ENCODE assay signal across 9 cellular contexts in the genomic region with DNA sequence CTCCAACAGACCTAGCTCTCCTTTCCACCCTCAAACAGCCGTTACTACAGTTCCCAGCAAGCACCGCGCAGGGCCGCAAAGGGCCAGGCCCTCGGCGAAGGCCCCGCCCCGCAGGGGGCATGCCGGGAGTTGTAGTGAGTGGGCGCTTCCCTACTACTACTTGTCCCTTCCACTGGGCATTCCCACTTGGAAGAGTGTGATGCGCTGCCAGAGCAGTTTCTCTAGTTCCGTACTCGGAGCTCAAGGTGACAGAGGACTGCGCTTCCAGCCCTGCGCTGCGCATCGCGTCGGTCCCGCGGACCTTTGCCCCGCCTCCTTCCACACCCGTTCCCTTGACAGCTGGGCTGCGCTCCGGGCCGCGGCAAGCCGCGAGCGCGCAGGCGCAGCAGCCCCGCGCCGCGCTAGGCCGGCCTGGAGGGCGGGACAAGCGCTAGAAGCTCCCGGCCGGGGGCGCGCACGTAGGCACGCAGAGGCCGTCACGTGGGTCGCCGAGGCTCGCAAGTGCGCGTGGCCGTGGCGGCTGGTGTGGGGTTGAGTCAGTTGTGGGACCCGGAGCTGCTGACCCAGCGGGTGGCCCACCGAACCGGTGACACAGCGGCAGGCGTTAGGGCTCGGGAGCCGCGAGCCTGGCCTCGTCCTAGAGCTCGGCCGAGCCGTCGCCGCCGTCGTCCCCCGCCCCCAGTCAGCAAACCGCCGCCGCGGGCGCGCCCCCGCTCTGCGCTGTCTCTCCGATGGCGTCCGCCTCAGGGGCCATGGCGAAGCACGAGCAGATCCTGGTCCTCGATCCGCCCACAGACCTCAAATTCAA. TPM values are rescaled to one million over a fixed set of nuclear protein-coding genes. Genes with fewer than 3 reads are reported as not detected.
DNase-seq lines count a peak whose midpoint lies in the region; ATAC-seq, FAIRE-seq and TF ChIP-seq lines count a peak whose summit lies in the region.
"Had no signal": no experiment of that assay in that cellular context is flagged by ENCODE, and none has a peak within 500 bp of the region (broad histone marks: within the 10 kb centered on the region; RNA-seq: fewer than 3 reads in every experiment).

A gene with protein sequence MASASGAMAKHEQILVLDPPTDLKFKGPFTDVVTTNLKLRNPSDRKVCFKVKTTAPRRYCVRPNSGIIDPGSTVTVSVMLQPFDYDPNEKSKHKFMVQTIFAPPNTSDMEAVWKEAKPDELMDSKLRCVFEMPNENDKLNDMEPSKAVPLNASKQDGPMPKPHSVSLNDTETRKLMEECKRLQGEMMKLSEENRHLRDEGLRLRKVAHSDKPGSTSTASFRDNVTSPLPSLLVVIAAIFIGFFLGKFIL (plus strand): TSS at position 491 of the 808 bp plus-strand sequence. CDS start 241 bp downstream, at position 732.

- DNase-seq in BE2C = peak; percentile 87
- peak; percentile 93 for DNase-seq in GM19239 (ENCODE audit: insufficient read length, low spot score)
- DNase-seq in NCI-H510A treated with DMSO at 0.1 percent for 48 hours (lab: John Stamatoyannopoulos, UW) = peak; percentile 94
- peak; percentile 83 to 85 for DNase-seq in activated CD4-positive, alpha-beta T cell treated with anti-CD3 and anti-CD28 coated beads for 24 hours (ENCODE audit: low read depth in 2 of 2)
- peak; percentile 95 for DNase-seq in cerebellum (ENCODE audit: low spot score)
- DNase-seq in kidney = peak; percentile 99
- peak; percentile 86 to 88 for DNase-seq in stimulated activated CD4-positive, alpha-beta T cell treated with anti-CD3 and anti-CD28 coated beads, Interleukin-15, amount 100 ng/mL, for 1 hour (ENCODE audit: low read depth in 1 of 2, low spot score in 1 of 2)

- no peaks in the 10 kb centered on the region for H3K27me3 ChIP-seq in BE2C

- H3K9ac ChIP-seq in kidney (ENCODE audit: low read length in 2 of 2) = peak within 1 kb of the TSS; percentile 88 to 95

- H3K4me3 ChIP-seq in BE2C (ENCODE audit: low read depth, low read length) = peak within 1 kb of the TSS; percentile 76
- H3K4me3 ChIP-seq in kidney (ENCODE audit: low read length in 2 of 2) = peak within 1 kb of the TSS; percentile 92 to 95

- H3K9me3 ChIP-seq in BE2C (no peaks in the 10 kb centered on the region), kidney (ENCODE audit: control insufficient read depth in 1 of 2, low read length in 2 of 2) (no peaks in the 10 kb centered on the region)

- peak; percentile 94 for FAIRE-seq in GM19239 (lab: Jason Lieb, UNC)
- FAIRE-seq in kidney (lab: Jason Lieb, UNC) = no peak
- FAIRE-seq: islet of Langerhans had no signal

- no peak for TF ChIP-seq CTCF in BE2C (IDR thresholded peaks at IDR 0.05; ENCODE audit: low read depth, low read length)
- TF ChIP-seq CTCF in kidney (IDR thresholded peaks at IDR 0.05; ENCODE audit: borderline replicate concordance, extremely low read depth, insufficient read depth) = no peak

- peak within 1 kb of the TSS; percentile 97 to 99 for H3K27ac ChIP-seq in kidney (ENCODE audit: low read depth in 2 of 2, low read length in 2 of 2)

- no peaks in the 10 kb centered on the region for H3K36me3 ChIP-seq in BE2C
- no peaks in the 10 kb centered on the region for H3K36me3 ChIP-seq in kidney (ENCODE audit: control insufficient read depth in 1 of 2, insufficient read depth in 2 of 2, low read length in 2 of 2)

- H3K4me1 ChIP-seq in BE2C (no peaks in the 10 kb centered on the region), kidney (ENCODE audit: control insufficient read depth in 1 of 2, insufficient read depth in 1 of 2, low read depth in 1 of 2, low read length in 2 of 2) (peaks cover 9 to 19% of the 10 kb centered on the region in 2 donors)

- intact Hi-C loops in kidney (cut with DNase I) = no loop called here

- ATAC-seq in HG03442 (IDR thresholded peaks at IDR 0.05; ENCODE audit: unreplicated experiment) = peak; percentile 71

RNA-seq across cellular contexts. Expression of the gene that starts here (rescaled TPM):
- 103 TPM for polyA plus RNA-seq in BE2C (2012; ENCODE audit: insufficient read depth, insufficient read length, low read depth)
- 145 TPM for total RNA-seq in cerebellum
- total RNA-seq in kidney = 171 TPM
- polyA plus RNA-seq in kidney (ENCODE audit: insufficient read depth, low read depth, low replicate concordance) = 185 TPM

Comparison
In these comparisons a context has a peak if more than half of its experiments do, and no peak if none do; other contexts are left out.
1. Peak in every context shown above with its lines: DNase-seq, ATAC-seq, H3K4me3 ChIP-seq and H3K27ac ChIP-seq.